Comparison of ENCODE assay signal across 8 cellular contexts in the genomic region with DNA sequence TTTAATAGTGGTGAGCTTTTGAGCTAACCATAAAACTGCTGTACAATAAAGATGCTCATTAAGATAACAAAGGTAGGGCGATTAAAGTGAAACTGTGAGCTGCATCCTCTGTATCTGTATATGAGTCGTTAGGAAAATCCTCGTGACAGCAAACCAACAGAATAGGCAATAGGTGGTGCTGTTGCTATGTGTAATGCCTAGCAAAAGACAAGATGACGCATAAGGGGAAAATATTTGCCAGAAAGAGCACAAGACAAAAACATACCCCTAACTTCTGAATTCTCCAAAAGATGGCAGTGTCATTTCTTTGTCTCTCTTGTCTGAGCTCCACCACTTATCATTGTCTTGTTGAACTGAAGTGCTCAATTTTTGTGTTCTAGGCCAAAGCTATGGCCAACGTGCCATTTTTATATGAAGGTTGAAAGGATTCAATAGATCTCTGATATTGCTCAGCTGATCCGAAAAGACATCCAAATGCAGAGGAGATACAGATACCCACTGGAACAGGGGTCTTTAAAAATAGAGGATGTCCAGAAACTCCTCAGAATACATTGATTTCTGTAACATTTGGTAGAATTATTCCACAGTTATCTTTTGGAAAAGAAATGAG. TPM values are rescaled to one million over a fixed set of nuclear protein-coding genes. Genes with fewer than 3 reads are reported as not detected.
A peak's percentile ranks its signal among the peaks of the same experiment; 100 is the strongest.
DNase-seq lines count a peak whose midpoint lies in the region; ATAC-seq, FAIRE-seq and TF ChIP-seq lines count a peak whose summit lies in the region.

No MANE protein-coding gene starts in this region.

- H3K36me3 ChIP-seq in endodermal cell (ENCODE audit: control insufficient read depth, insufficient read depth, low read length): no peaks in the 10 kb centered on the region

- H3K27me3 ChIP-seq in endodermal cell (ENCODE audit: control insufficient read depth, insufficient read depth, low read length, poor library complexity, severe bottlenecking): peaks cover 9% of the 10 kb centered on the region

- ATAC-seq in HG03135 (IDR thresholded peaks at IDR 0.05; ENCODE audit: unreplicated experiment): peak; percentile 93

- peak; percentile 86 for TF ChIP-seq CTCF in endodermal cell (conservative IDR thresholded peaks at IDR 0.05)

- no peaks in the 10 kb centered on the region for H3K9me3 Mint-ChIP-seq in T-helper 2 cell treated with Interferon-gamma antibody and Interleukin-4, amounts not matched to agents 5 μg/mL and 100 μg/mL, for 36 hours
- no peaks in the 10 kb centered on the region for H3K9me3 Mint-ChIP-seq in endodermal cell

- peaks cover 3% of the 10 kb centered on the region for H3K4me1 Mint-ChIP-seq in T-helper 2 cell treated with Interferon-gamma antibody and Interleukin-4, amounts not matched to agents 5 μg/mL and 100 μg/mL, for 36 hours (ENCODE audit: low read depth)
- peaks cover 6% of the 10 kb centered on the region for H3K4me1 Mint-ChIP-seq in endodermal cell

- no peak overlapping the region for H3K27ac ChIP-seq in endodermal cell (ENCODE audit: low read depth, low read length)

- peak; percentile 61 for DNase-seq in DMS153 (lab: John Stamatoyannopoulos, UW)
- DNase-seq in GM19239 (ENCODE audit: insufficient read length, low spot score): peak; percentile 8
- peak; percentile 61 for DNase-seq in NCI-H2081 treated with DMSO at 0.1 percent for 48 hours (lab: John Stamatoyannopoulos, UW)
- DNase-seq in T-helper 2 cell treated with Interferon-gamma antibody and Interleukin-4, amounts not matched to agents 5 μg/mL and 100 μg/mL, for 36 hours (ENCODE audit: low spot score): peak; percentile 43
- DNase-seq in endodermal cell: peak; percentile 61
- peak; percentile 84 for DNase-seq in midbrain (lab: John Stamatoyannopoulos, UW)
- DNase-seq in cortex of kidney (lab: John Stamatoyannopoulos, UW): no peak

- H3K4me3 Mint-ChIP-seq in T-helper 2 cell treated with Interferon-gamma antibody and Interleukin-4, amounts not matched to agents 5 μg/mL and 100 μg/mL, for 36 hours: no peak overlapping the region
- H3K4me3 Mint-ChIP-seq in endodermal cell: no peak overlapping the region

- H3K27ac Mint-ChIP-seq in T-helper 2 cell treated with Interferon-gamma antibody and Interleukin-4, amounts not matched to agents 5 μg/mL and 100 μg/mL, for 36 hours: no peak overlapping the region
- H3K27ac Mint-ChIP-seq in endodermal cell: no peak overlapping the region

- H3K4me1 ChIP-seq in endodermal cell (ENCODE audit: control insufficient read depth, insufficient read depth, low read length): peaks cover 5% of the 10 kb centered on the region

- WGBS in endodermal cell (ENCODE audit: insufficient coverage in 1 of 2, insufficient read length in 1 of 2), 2 experiments: 33 to 73% methylated on average over 3 to 6 of the region's 6 CpGs

- H3K9me3 ChIP-seq in endodermal cell (ENCODE audit: control insufficient read depth, low read length): no peaks in the 10 kb centered on the region

- H3K9ac ChIP-seq in endodermal cell (ENCODE audit: extremely low read depth, low read length, poor library complexity, severe bottlenecking): no peak overlapping the region

- H3K4me3 ChIP-seq in endodermal cell (ENCODE audit: low read length): no peak overlapping the region

- FAIRE-seq in GM19239 (lab: Jason Lieb, UNC): peak; percentile 88

- no peaks in the 10 kb centered on the region for H3K36me3 Mint-ChIP-seq in T-helper 2 cell treated with Interferon-gamma antibody and Interleukin-4, amounts not matched to agents 5 μg/mL and 100 μg/mL, for 36 hours (ENCODE audit: low read depth)
- no peaks in the 10 kb centered on the region for H3K36me3 Mint-ChIP-seq in endodermal cell (ENCODE audit: low read depth)

- H3K27me3 Mint-ChIP-seq in T-helper 2 cell treated with Interferon-gamma antibody and Interleukin-4, amounts not matched to agents 5 μg/mL and 100 μg/mL, for 36 hours (ENCODE audit: low read depth): peaks cover 9% of the 10 kb centered on the region
- peaks cover 4% of the 10 kb centered on the region for H3K27me3 Mint-ChIP-seq in endodermal cell (ENCODE audit: insufficient read depth)

RNA-seq across cellular contexts. Expression of a gene that starts 56.3 kb away (rescaled TPM):
- 10 to 100 TPM in 1 of 2 donors, 1 to 10 TPM in 1; 8.8 to 13.1 TPM for total RNA-seq in endodermal cell
- 4.0 TPM for polyA plus RNA-seq in endodermal cell (2013, experiment 1 of 2)
- 3.1 TPM for polyA plus RNA-seq in endodermal cell (2013, experiment 2 of 2)
